Comparison of ENCODE assay signal across 17 cellular contexts in genomic region chr1:109570414-109570813, GRCh38. TPM values are rescaled to one million over a fixed set of nuclear protein-coding genes. Genes with fewer than 3 reads are reported as not detected.
A peak's percentile ranks its signal among the peaks of the same experiment; 100 is the strongest.
DNase-seq lines count a peak whose midpoint lies in the region; ATAC-seq and TF ChIP-seq lines count a peak whose summit lies in the region.
"Had no signal": no experiment of that assay in that cellular context is flagged by ENCODE, and none has a peak within 500 bp of the region (broad histone marks: within the 10 kb centered on the region; RNA-seq: fewer than 3 reads in every experiment).

No MANE protein-coding gene starts in this region.

- ATAC-seq in left lung (peak; percentile 95), HG03378 (IDR thresholded peaks at IDR 0.05; ENCODE audit: unreplicated experiment) (no peak)
- no peak for ATAC-seq in activated T-cell treated with anti-CD3 and anti-CD28 coated beads, Interleukin-2, amount 50 U/mL, for 4 hours

- BruUV-seq in Calu3 (replicated peaks; lab: Mats Ljungman, UMichigan) = no TSS peak

- H3K4me3 ChIP-seq in left lung = no peak overlapping the region

- no peaks in the 10 kb centered on the region for H3K9me3 Mint-ChIP-seq in Calu3 (ENCODE audit: low read depth, unreplicated experiment)
- no peaks in the 10 kb centered on the region for H3K9me3 Mint-ChIP-seq in activated T-cell treated with anti-CD3 and anti-CD28 coated beads, Interleukin-2, amount 50 U/mL, for 4 hours

- DNase-seq in Calu3 (peak; percentile 27), NCI-H226 (peak; percentile 89), fibroblast of gingiva (ENCODE audit: low read depth) (peak; percentile 8), left lung (no peak), NAMALWA (ENCODE audit: low spot score) (no peak), COLO829 (ENCODE audit: low spot score) (no peak)
- no peak for DNase-seq in activated T-cell treated with anti-CD3 and anti-CD28 coated beads, Interleukin-2, amount 50 U/mL, for 4 hours
- DNase-seq: activated CD4-positive, alpha-beta T cell treated with anti-CD3 and anti-CD28 coated beads for 48 hours; activated T-cell treated with anti-CD3 and anti-CD28 coated beads, Interleukin-2, amount 50 U/mL, for 48 hours; aorta; effector memory CD4-positive, alpha-beta T cell; NCI-H2171; stimulated activated CD4-positive, alpha-beta T cell treated with anti-CD3 and anti-CD28 coated beads, Interleukin-4, amount 100 ng/mL, for 1 hour; stimulated activated naive CD4-positive, alpha-beta T cell had no signal

- no peaks in the 10 kb centered on the region for H3K27me3 ChIP-seq in left lung

- H3K4me3 Mint-ChIP-seq in Calu3 (ENCODE audit: low read depth, unreplicated experiment) = no peak overlapping the region
- H3K4me3 Mint-ChIP-seq in activated T-cell treated with anti-CD3 and anti-CD28 coated beads, Interleukin-2, amount 50 U/mL, for 4 hours = no peak overlapping the region

- peak overlapping the region; percentile 13 to 46 for H3K27ac ChIP-seq in left lung

- peaks cover 8 to 84% of the 10 kb centered on the region in 2 donors for H3K4me1 ChIP-seq in left lung

- no peaks in the 10 kb centered on the region for H3K27me3 Mint-ChIP-seq in Calu3 (ENCODE audit: unreplicated experiment)
- no peaks in the 10 kb centered on the region for H3K27me3 Mint-ChIP-seq in activated T-cell treated with anti-CD3 and anti-CD28 coated beads, Interleukin-2, amount 50 U/mL, for 4 hours (ENCODE audit: low read depth)

- peaks cover 20% of the 10 kb centered on the region for H3K4me1 Mint-ChIP-seq in Calu3 (ENCODE audit: low read depth, unreplicated experiment)
- peaks cover 27% of the 10 kb centered on the region for H3K4me1 Mint-ChIP-seq in activated T-cell treated with anti-CD3 and anti-CD28 coated beads, Interleukin-2, amount 50 U/mL, for 4 hours (ENCODE audit: low read depth)

- no peaks in the 10 kb centered on the region for H3K36me3 Mint-ChIP-seq in Calu3 (ENCODE audit: insufficient read depth, unreplicated experiment)
- peaks cover 5% of the 10 kb centered on the region for H3K36me3 Mint-ChIP-seq in activated T-cell treated with anti-CD3 and anti-CD28 coated beads, Interleukin-2, amount 50 U/mL, for 4 hours (ENCODE audit: insufficient read depth)

- intact Hi-C loops in Calu3 (cut with micrococcal nuclease; ENCODE audit: unreplicated experiment) = no loop called here
- intact Hi-C loops in left lung (cut with DNase I) = no loop called here

- TF ChIP-seq CTCF in Calu3 (IDR thresholded peaks at IDR 0.05; ENCODE audit: unreplicated experiment) (no peak), left lung (IDR thresholded peaks at IDR 0.05) (no peak)

- CTCF ChIA-PET in Calu3 (lab: Charles Lee) = interaction anchor here (0.6 to 1.7 kb wide), 4 partner anchors 21 to 414 kb away, joined by 3 to 7 read pairs (median 4); partner anchors contain the start of genes AHCYL1 and GNAI3

- H3K27ac Mint-ChIP-seq in Calu3 (ENCODE audit: unreplicated experiment) = no peak overlapping the region

- peaks cover 0 to 5% of the 10 kb centered on the region in 2 donors for H3K36me3 ChIP-seq in left lung

- H3K9me3 ChIP-seq in left lung = no peaks in the 10 kb centered on the region

RNA-seq across cellular contexts. Expression of gene GNAI3, which starts 22.0 kb away (rescaled TPM):
- total RNA-seq in Calu3 (2022) (6.3 and 6.5 TPM in 2 replicates), left lung (1 to 10 TPM; 6.4 to 9.9 TPM)
- 1 to 10 TPM; 8.6 to 8.9 (median 8.6) TPM for total RNA-seq in activated T-cell treated with anti-CD3 and anti-CD28 coated beads, Interleukin-2, amount 50 U/mL, for 4 hours

RNA-seq across cellular contexts. Expression of gene GPR61, which starts 30.7 kb away (rescaled TPM):
- total RNA-seq in Calu3 (2022) (not detected in 2 replicates), left lung (not detected)
- not detected for total RNA-seq in activated T-cell treated with anti-CD3 and anti-CD28 coated beads, Interleukin-2, amount 50 U/mL, for 4 hours
- total RNA-seq: aorta, Daoy had no signal

RNA-seq across cellular contexts. Expression of gene GNAT2, which starts 49.0 kb away (rescaled TPM):
- total RNA-seq in Calu3 (2022) (not detected in 2 replicates), left lung (not detected)
- 1 to 10 TPM in 1 of 3 donors, under 1 TPM in 2; 0.19 to 1.1 (median 0.24) TPM for total RNA-seq in activated T-cell treated with anti-CD3 and anti-CD28 coated beads, Interleukin-2, amount 50 U/mL, for 4 hours
- total RNA-seq: aorta; T-helper 1 cell treated with Interleukin-12 subunit alpha and Interleukin-12 subunit beta and Interleukin-4 antibody, amounts not matched to agents 30 ng/mL and 1 ng/mL, for 36 hours had no signal

RNA-seq across cellular contexts. Expression of gene AMPD2, which starts 49.2 kb away (rescaled TPM):
- total RNA-seq in Calu3 (2022) (34.0 and 54.6 TPM in 2 replicates), left lung (10 to 100 TPM; 49.5 to 86.9 TPM)
- 100 to 1,000 TPM; 150 to 165 (median 151) TPM for total RNA-seq in activated T-cell treated with anti-CD3 and anti-CD28 coated beads, Interleukin-2, amount 50 U/mL, for 4 hours

Comparison
In these comparisons a context has a peak if more than half of its experiments do, and no peak if none do; other contexts are left out.
1. DNase-seq: peak in Calu3 (single experiment), NCI-H226 (single experiment) and fibroblast of gingiva (single experiment); none in left lung (0 of 2), NAMALWA (single experiment), COLO829 (single experiment) and activated T-cell treated with anti-CD3 and anti-CD28 coated beads, Interleukin-2, amount 50 U/mL, for 4 hours (single experiment).